In the genomic region with DNA sequence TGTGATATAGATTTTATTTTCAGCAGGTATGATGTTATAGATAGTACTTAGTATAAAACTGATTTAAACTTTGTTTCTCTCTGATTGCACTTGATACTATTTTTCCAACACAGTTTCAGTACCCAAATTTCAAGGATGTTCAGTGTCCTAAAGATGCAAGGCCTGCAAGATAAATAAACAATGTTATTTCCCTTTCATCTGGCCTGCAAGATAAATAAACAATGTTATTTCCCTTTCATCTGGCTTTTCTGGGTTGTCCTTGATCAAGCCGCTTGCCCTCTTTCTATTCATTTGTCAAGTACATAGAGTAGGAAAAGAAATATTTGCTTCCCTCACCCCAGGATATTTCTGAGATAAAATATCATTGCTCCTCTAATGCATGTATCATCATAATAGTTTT, we compare ENCODE assay signal across 15 cellular contexts.
DNase-seq lines count a peak whose midpoint lies in the region; ATAC-seq and TF ChIP-seq lines count a peak whose summit lies in the region.
"Had no signal": no experiment of that assay in that cellular context is flagged by ENCODE, and none has a peak within 500 bp of the region (broad histone marks: within the 10 kb centered on the region; RNA-seq: fewer than 3 reads in every experiment).

No MANE protein-coding gene starts in this region.

- no peaks in the 10 kb centered on the region for H4K20me1 ChIP-seq in SU-DHL-6 (ENCODE audit: low read depth, low read length)
- H4K20me1 ChIP-seq: BLaER1 had no signal

- H3K4me2 ChIP-seq in SU-DHL-6 (ENCODE audit: low read depth, low read length, poor library complexity, severe bottlenecking): peak overlapping the region; percentile 74
- H3K4me2 ChIP-seq: BLaER1 had no signal

- H3K9me2 ChIP-seq in SU-DHL-6 (replicated peaks; ENCODE audit: insufficient read depth, low read length): no peaks in the 10 kb centered on the region

- no peaks in the 10 kb centered on the region; the same call in 1 of the 2 replicates for H3F3A ChIP-seq in SU-DHL-6 (ENCODE audit: insufficient read depth)

- no peak for ATAC-seq in HG03521 (IDR thresholded peaks at IDR 0.05; ENCODE audit: unreplicated experiment)

- no peaks in the 10 kb centered on the region for H3K79me2 ChIP-seq in SU-DHL-6 (ENCODE audit: insufficient read depth, low read length)

- H3K36me3 Mint-ChIP-seq in neural crest cell (ENCODE audit: low read depth): no peaks in the 10 kb centered on the region
- H3K36me3 Mint-ChIP-seq: CD8-positive, alpha-beta memory T cell had no signal

- H3K27me3 Mint-ChIP-seq in neural crest cell (ENCODE audit: low read depth): peaks cover 6% of the 10 kb centered on the region
- H3K27me3 Mint-ChIP-seq: CD8-positive, alpha-beta memory T cell had no signal

- H3K9ac ChIP-seq in SU-DHL-6 (ENCODE audit: low read length): peak overlapping the region; percentile 46; the same call in 1 of the 2 replicates
- H3K9ac ChIP-seq: BLaER1, GM23248 had no signal

- H2AFZ ChIP-seq in SU-DHL-6 (ENCODE audit: low read depth, low read length, severe bottlenecking): no peak overlapping the region
- H2AFZ ChIP-seq: GM23248 had no signal

- no peak overlapping the region for H3K27ac ChIP-seq in SU-DHL-6 (ENCODE audit: low read depth, low read length)
- H3K27ac ChIP-seq: BLaER1, GM23248 had no signal

- no peak overlapping the region for H3K4me3 ChIP-seq in SU-DHL-6 (ENCODE audit: insufficient read depth, low read length, poor library complexity, severe bottlenecking)
- H3K4me3 ChIP-seq: BLaER1, GM23248 had no signal

- H3K4me1 Mint-ChIP-seq in neural crest cell: peaks cover 3% of the 10 kb centered on the region
- H3K4me1 Mint-ChIP-seq: CD8-positive, alpha-beta memory T cell had no signal

- no peaks in the 10 kb centered on the region for H3K9me3 Mint-ChIP-seq in neural crest cell

- no peaks in the 10 kb centered on the region for H3K9me3 ChIP-seq in SU-DHL-6 (ENCODE audit: insufficient read depth, low read length)
- H3K9me3 ChIP-seq: BLaER1 had no signal

- TF ChIP-seq CTCF in SU-DHL-6 (IDR thresholded peaks at IDR 0.05; ENCODE audit: insufficient read depth, low read length, poor library complexity, severe bottlenecking): no peak
- no peak for TF ChIP-seq CTCF in neural crest cell (conservative IDR thresholded peaks at IDR 0.05)

- DNase-seq in NCI-H2029 treated with DMSO at 0.1 percent for 48 hours (lab: John Stamatoyannopoulos, UW) (peak; percentile 6), NCI-H2029 (lab: John Stamatoyannopoulos, UW) (no peak), DMS53 treated with DMSO at 0.1 percent for 48 hours (lab: John Stamatoyannopoulos, UW; ENCODE audit: unreplicated experiment) (peak; percentile 2), neural crest cell (ENCODE audit: low read depth, low spot score) (no peak), SK-N-DZ (ENCODE audit: low spot score) (no peak)
- DNase-seq: 8988T; AML-193; CD8-positive, alpha-beta memory T cell; DND-41; GF-D8; GM23248; H7 had no signal

- no peak overlapping the region for H3K27ac Mint-ChIP-seq in neural crest cell (ENCODE audit: unreplicated experiment)
- H3K27ac Mint-ChIP-seq: CD8-positive, alpha-beta memory T cell had no signal

- no peaks in the 10 kb centered on the region for H3K27me3 ChIP-seq in SU-DHL-6 (ENCODE audit: low read length)
- H3K27me3 ChIP-seq: BLaER1 had no signal

- H3K4me3 Mint-ChIP-seq in neural crest cell: peak overlapping the region; percentile 64
- H3K4me3 Mint-ChIP-seq: CD8-positive, alpha-beta memory T cell had no signal

- H3K36me3 ChIP-seq in SU-DHL-6 (ENCODE audit: low read length): no peaks in the 10 kb centered on the region; the same call in 1 of the 2 replicates
- H3K36me3 ChIP-seq: BLaER1 had no signal

Comparison
In these comparisons a context has a peak if more than half of its experiments do, and no peak if none do; other contexts are left out.
1. DNase-seq: peak in NCI-H2029 treated with DMSO at 0.1 percent for 48 hours (single experiment) and DMS53 treated with DMSO at 0.1 percent for 48 hours (single experiment); none in NCI-H2029 (single experiment), neural crest cell (single experiment) and SK-N-DZ (single experiment).